25 cellular contexts compared by ENCODE assay signal in genomic region chr2:160140471-160140870, GRCh38. TPM values are rescaled to one million over a fixed set of nuclear protein-coding genes. Genes with fewer than 3 reads are reported as not detected.
DNase-seq lines count a peak whose midpoint lies in the region; ATAC-seq, FAIRE-seq and TF ChIP-seq lines count a peak whose summit lies in the region.
"Had no signal": no experiment of that assay in that cellular context is flagged by ENCODE, and none has a peak within 500 bp of the region (broad histone marks: within the 10 kb centered on the region; RNA-seq: fewer than 3 reads in every experiment).

No MANE protein-coding gene starts in this region.

- H3K4me3 ChIP-seq in A549: no peak overlapping the region
- H3K4me3 ChIP-seq: BLaER1 treated with 17β-estradiol and CSF1 and Interleukin-3, amounts not matched to agents 10 nM and 100 nM; dorsolateral prefrontal cortex; ovary; right lobe of liver; upper lobe of right lung had no signal

- ATAC-seq in A549: no peak
- ATAC-seq: right lobe of liver, upper lobe of right lung had no signal

- no peaks in the 10 kb centered on the region for H3K27me3 Mint-ChIP-seq in nephron (ENCODE audit: low read depth)

- FAIRE-seq in A549 (lab: Jason Lieb, UNC): no peak
- peak; percentile 95 for FAIRE-seq in endometrium (lab: Jason Lieb, UNC)
- FAIRE-seq: A204.1, frontal cortex, RCC 7860 had no signal

- WGBS in A549 (ENCODE audit: missing lambda C conversion rate): 83% methylated on average over 4 of the region's 4 CpGs

- peaks cover 23% of the 10 kb centered on the region for H3K4me1 ChIP-seq in A549
- H3K4me1 ChIP-seq: right lobe of liver had no signal

- H3K9me3 ChIP-seq in A549: no peaks in the 10 kb centered on the region
- H3K9me3 ChIP-seq: BLaER1 treated with 17β-estradiol and CSF1 and Interleukin-3, amounts not matched to agents 10 nM and 100 nM; ovary; right lobe of liver; upper lobe of right lung had no signal

- TF ChIP-seq POLR2A in A549 (IDR thresholded peaks at IDR 0.05; ENCODE audit: low read length): no peak

- no peak overlapping the region for H3K4me3 Mint-ChIP-seq in nephron
- H3K4me3 Mint-ChIP-seq: activated CD4-positive, alpha-beta memory T cell treated with anti-CD3 and anti-CD28 coated beads for 36 hours had no signal

- no peak for TF ChIP-seq RAD21 in A549 (conservative IDR thresholded peaks at IDR 0.05 in 1 of 2, IDR thresholded peaks at IDR 0.05 in 1 of 2)

- H3K36me3 Mint-ChIP-seq in nephron (ENCODE audit: low read depth): no peaks in the 10 kb centered on the region
- H3K36me3 Mint-ChIP-seq: activated CD4-positive, alpha-beta memory T cell treated with anti-CD3 and anti-CD28 coated beads for 36 hours had no signal

- no peaks in the 10 kb centered on the region for H3K9me3 Mint-ChIP-seq in nephron
- H3K9me3 Mint-ChIP-seq: activated CD4-positive, alpha-beta memory T cell treated with anti-CD3 and anti-CD28 coated beads for 36 hours had no signal

- H3K27ac ChIP-seq in A549: no peak overlapping the region
- H3K27ac ChIP-seq: BLaER1 treated with 17β-estradiol and CSF1 and Interleukin-3, amounts not matched to agents 10 nM and 100 nM; dorsolateral prefrontal cortex; ovary; right lobe of liver; upper lobe of right lung had no signal

- TF ChIP-seq EP300 in A549 (IDR thresholded peaks at IDR 0.05): no peak

- TF ChIP-seq CTCF in A549 (IDR thresholded peaks at IDR 0.05): no peak
- TF ChIP-seq CTCF in nephron (IDR thresholded peaks at IDR 0.05; ENCODE audit: unreplicated experiment in 3 of 3): no peak

- CTCF ChIA-PET in A549 (lab: Yijun Ruan, JAX): interaction anchor here (1.0 to 1.4 kb wide), 2 partner anchors 37 to 111 kb away, joined by 3 read pairs; no protein-coding TSS in a partner anchor

- POLR2A ChIA-PET in A549 (lab: Yijun Ruan, JAX): no interaction called here

- H3K4me1 Mint-ChIP-seq in nephron: peaks cover 28% of the 10 kb centered on the region

- DNase-seq in A549 (ENCODE audit: low read depth in 1 of 2, low spot score in 1 of 2) (no peak), LHCN-M2 (ENCODE audit: low read depth) (peak; percentile 19), activated gamma-delta T cell (lab: John Stamatoyannopoulos, UW) (no peak), activated gamma-delta T cell treated with Interleukin-2 at 50 U/mL for 16 hours (no peak), SHP77 treated with DMSO at 0.1 percent for 48 hours (lab: John Stamatoyannopoulos, UW) (no peak)
- DNase-seq in activated T-cell treated with anti-CD3 and anti-CD28 coated beads, Interleukin-2, amount 50 U/mL, for 48 hours: no peak
- DNase-seq: activated CD4-positive, alpha-beta memory T cell treated with anti-CD3 and anti-CD28 coated beads for 36 hours; activated CD4-positive, CD25-positive, alpha-beta regulatory T cell; activated effector memory CD4-positive, alpha-beta T cell treated with anti-CD3 and anti-CD28 coated beads, Interleukin-2, amount 50 U/mL, for 16 hours; dorsolateral prefrontal cortex; NCI-H1436; NCI-H2107; NCI-H510A treated with DMSO at 0.1 percent for 48 hours; ovary; right lobe of liver; stimulated activated CD8-positive, alpha-beta memory T cell treated with anti-CD3 and anti-CD28 coated beads, Interleukin-4, amount 100 ng/mL, for 48 hours; upper lobe of right lung had no signal

- H3K4me2 ChIP-seq in A549: peak overlapping the region; percentile 30; the same call in 2 of the 3 replicates
- H3K4me2 ChIP-seq: BLaER1 treated with 17β-estradiol and CSF1 and Interleukin-3, amounts not matched to agents 10 nM and 100 nM had no signal

- H3K27ac Mint-ChIP-seq in nephron: peak overlapping the region; percentile 37 to 51 (median 42)
- H3K27ac Mint-ChIP-seq: activated CD4-positive, alpha-beta memory T cell treated with anti-CD3 and anti-CD28 coated beads for 36 hours had no signal

TF ChIP-seq in A549, 52 proteins besides CTCF, POLR2A, EP300 and RAD21:
- TF ChIP-seq MAFK (IDR thresholded peaks at IDR 0.05; ENCODE audit: partially characterized antibody) (no peak), CHD2 (IDR thresholded peaks at IDR 0.05; ENCODE audit: low read length, partially characterized antibody) (no peak), CBX2 (IDR thresholded peaks at IDR 0.05; ENCODE audit: borderline replicate concordance, low read depth) (no peak), ESRRA (IDR thresholded peaks at IDR 0.05; ENCODE audit: borderline replicate concordance, low read length) (no peak), FOXS1 (CRISPR knock-in tag; IDR thresholded peaks at IDR 0.05) (no peak)
- TF ChIP-seq, protein P1, sequence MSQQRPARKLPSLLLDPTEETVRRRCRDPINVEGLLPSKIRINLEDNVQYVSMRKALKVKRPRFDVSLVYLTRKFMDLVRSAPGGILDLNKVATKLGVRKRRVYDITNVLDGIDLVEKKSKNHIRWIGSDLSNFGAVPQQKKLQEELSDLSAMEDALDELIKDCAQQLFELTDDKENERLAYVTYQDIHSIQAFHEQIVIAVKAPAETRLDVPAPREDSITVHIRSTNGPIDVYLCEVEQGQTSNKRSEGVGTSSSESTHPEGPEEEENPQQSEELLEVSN (IDR thresholded peaks at IDR 0.05; ENCODE audit: borderline replicate concordance, low read depth): no peak
TF ChIP-seq in A549: peak in this region for 0.

RNA-seq across cellular contexts. Expression of gene ITGB6, which starts 59.6 kb away (rescaled TPM):
- polyA plus RNA-seq in A549 (2011; rRNA removed) (4.8 and 5.0 TPM in 2 replicates), A549 (2017; fragmentation: RNase III; extraction: RNeasy Plus Mini Kit Qiagen cat#74134 plus additional on column Dnase treatment) (4.1 to 4.8 TPM (median 4.2 TPM) in 3 replicates)
- polyA plus RNA-seq in A549 (2012; cell fraction: cytosol; rRNA removed): 1.5 and 1.9 TPM in 2 replicates
- polyA plus RNA-seq in A549 (2012; cell fraction: nucleus; rRNA removed): 4.0 and 5.1 TPM in 2 replicates
- 4.1 and 4.5 TPM in 2 replicates for polyA minus RNA-seq in A549 (2011; rRNA and poly(A)+ RNA removed)
- 11.6 and 15.2 TPM in 2 replicates for total RNA-seq in LHCN-M2 (2014; rRNA removed)
- 1.8 TPM for polyA plus RNA-seq in LHCN-M2 (2012)
- total RNA-seq: activated CD4-positive, alpha-beta memory T cell treated with anti-CD3 and anti-CD28 coated beads for 36 hours; dorsolateral prefrontal cortex; H4; lung microvascular endothelial cell had no signal
- polyA plus RNA-seq: ovary had no signal
